Comparison of ENCODE assay signal across 1 cellular context in the genomic region with DNA sequence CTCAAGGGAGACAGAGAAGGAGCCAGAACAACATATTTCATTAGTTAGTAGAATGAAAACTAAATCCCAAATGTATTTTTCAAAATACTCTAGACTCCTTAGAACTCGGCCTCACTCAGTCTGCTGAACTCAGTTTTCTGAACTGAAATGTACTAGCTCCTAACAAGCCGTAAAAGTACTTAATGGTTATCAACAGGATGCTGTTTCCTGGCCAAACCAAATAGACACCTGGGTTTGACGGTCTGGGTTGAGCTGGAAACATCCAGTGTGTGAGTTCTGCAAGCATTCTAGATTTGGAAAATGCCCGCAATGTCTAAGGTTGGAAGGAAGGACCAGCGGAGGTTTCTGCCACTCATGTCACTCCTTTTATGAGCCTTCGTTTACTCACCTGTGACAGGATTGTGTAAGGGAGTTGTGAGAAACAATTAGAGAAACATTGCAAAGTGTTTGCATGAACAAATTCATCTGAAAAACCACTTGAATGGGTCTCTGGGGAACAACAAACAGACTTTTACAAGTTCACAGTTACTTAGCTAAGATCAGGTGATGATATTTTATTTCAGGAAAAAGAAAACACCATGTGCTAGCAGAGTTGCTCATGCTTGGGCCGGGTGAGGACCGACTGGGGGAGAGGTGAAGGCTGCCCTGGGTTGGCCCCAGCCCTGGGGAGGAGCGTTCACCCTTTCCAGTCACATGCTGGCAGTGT.
TF ChIP-seq lines count a peak whose summit lies in the region.

No MANE protein-coding gene starts in this region.

TF ChIP-seq in HEK293, 187 proteins besides CTCF, POLR2A, EP300 and RAD21 (continued from another document):
- TF ChIP-seq SCRT2 (tag by site-specific recombination; IDR thresholded peaks at IDR 0.05): peak; percentile 69
- TF ChIP-seq SP3 (tag by site-specific recombination; IDR thresholded peaks at IDR 0.05): 0 out of 2 replicates have a peak, but pooled peaks have one; percentile 17
- TF ChIP-seq FEZF1 (tag by site-specific recombination; IDR thresholded peaks at IDR 0.05): peak; percentile 89
- TF ChIP-seq ZBTB20 (tag by site-specific recombination; IDR thresholded peaks at IDR 0.05): 0 out of 2 replicates have a peak, but pooled peaks have one; percentile 29
- TF ChIP-seq ZFHX2 (tag by site-specific recombination; conservative IDR thresholded peaks at IDR 0.05): no peak
- no peak for TF ChIP-seq ZNF280C (tag by site-specific recombination; IDR thresholded peaks at IDR 0.05)
- TF ChIP-seq, protein P1, sequence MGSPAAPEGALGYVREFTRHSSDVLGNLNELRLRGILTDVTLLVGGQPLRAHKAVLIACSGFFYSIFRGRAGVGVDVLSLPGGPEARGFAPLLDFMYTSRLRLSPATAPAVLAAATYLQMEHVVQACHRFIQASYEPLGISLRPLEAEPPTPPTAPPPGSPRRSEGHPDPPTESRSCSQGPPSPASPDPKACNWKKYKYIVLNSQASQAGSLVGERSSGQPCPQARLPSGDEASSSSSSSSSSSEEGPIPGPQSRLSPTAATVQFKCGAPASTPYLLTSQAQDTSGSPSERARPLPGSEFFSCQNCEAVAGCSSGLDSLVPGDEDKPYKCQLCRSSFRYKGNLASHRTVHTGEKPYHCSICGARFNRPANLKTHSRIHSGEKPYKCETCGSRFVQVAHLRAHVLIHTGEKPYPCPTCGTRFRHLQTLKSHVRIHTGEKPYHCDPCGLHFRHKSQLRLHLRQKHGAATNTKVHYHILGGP (tag by site-specific recombination; IDR thresholded peaks at IDR 0.05): peak; percentile 47; the same call in 1 of the 2 replicates
- TF ChIP-seq ZNF654 (tag by site-specific recombination; IDR thresholded peaks at IDR 0.05; ENCODE audit: low read depth): no peak
- TF ChIP-seq ZNF555 (tag by site-specific recombination; conservative IDR thresholded peaks at IDR 0.05): no peak
- TF ChIP-seq ZBTB44 (tag by site-specific recombination; IDR thresholded peaks at IDR 0.05): peak; percentile 68; the same call in 1 of the 2 replicates
- 0 out of 2 replicates have a peak, but pooled peaks have one; percentile 18 for TF ChIP-seq OVOL3 (tag by site-specific recombination; IDR thresholded peaks at IDR 0.05)
- TF ChIP-seq, protein P2, sequence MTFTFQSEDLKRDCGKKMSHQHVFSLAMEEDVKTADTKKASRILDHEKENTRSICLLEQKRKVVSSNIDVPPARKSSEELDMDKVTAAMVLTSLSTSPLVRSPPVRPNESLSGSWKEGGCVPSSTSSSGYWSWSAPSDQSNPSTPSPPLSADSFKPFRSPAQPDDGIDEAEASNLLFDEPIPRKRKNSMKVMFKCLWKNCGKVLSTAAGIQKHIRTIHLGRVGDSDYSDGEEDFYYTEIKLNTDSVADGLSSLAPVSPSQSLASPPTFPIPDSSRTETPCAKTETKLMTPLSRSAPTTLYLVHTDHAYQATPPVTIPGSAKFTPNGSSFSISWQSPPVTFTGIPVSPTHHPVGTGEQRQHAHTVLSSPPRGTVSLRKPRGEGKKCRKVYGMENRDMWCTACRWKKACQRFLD (tag by site-specific recombination; IDR thresholded peaks at IDR 0.05): no peak
- peak; percentile 38; the same call in 1 of the 2 replicates for TF ChIP-seq KLF8 (tag by site-specific recombination; IDR thresholded peaks at IDR 0.05)
- TF ChIP-seq EGR2 (tag by site-specific recombination; IDR thresholded peaks at IDR 0.05; ENCODE audit: low read depth): no peak
- TF ChIP-seq, protein P3, sequence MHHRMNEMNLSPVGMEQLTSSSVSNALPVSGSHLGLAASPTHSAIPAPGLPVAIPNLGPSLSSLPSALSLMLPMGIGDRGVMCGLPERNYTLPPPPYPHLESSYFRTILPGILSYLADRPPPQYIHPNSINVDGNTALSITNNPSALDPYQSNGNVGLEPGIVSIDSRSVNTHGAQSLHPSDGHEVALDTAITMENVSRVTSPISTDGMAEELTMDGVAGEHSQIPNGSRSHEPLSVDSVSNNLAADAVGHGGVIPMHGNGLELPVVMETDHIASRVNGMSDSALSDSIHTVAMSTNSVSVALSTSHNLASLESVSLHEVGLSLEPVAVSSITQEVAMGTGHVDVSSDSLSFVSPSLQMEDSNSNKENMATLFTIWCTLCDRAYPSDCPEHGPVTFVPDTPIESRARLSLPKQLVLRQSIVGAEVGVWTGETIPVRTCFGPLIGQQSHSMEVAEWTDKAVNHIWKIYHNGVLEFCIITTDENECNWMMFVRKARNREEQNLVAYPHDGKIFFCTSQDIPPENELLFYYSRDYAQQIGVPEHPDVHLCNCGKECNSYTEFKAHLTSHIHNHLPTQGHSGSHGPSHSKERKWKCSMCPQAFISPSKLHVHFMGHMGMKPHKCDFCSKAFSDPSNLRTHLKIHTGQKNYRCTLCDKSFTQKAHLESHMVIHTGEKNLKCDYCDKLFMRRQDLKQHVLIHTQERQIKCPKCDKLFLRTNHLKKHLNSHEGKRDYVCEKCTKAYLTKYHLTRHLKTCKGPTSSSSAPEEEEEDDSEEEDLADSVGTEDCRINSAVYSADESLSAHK (tag by site-specific recombination; IDR thresholded peaks at IDR 0.05): peak; percentile 80
- peak; percentile 63 for TF ChIP-seq ZBTB17 (tag by site-specific recombination; IDR thresholded peaks at IDR 0.05)
- TF ChIP-seq KLF17 (tag by site-specific recombination; IDR thresholded peaks at IDR 0.05): no peak
- TF ChIP-seq, protein P4, sequence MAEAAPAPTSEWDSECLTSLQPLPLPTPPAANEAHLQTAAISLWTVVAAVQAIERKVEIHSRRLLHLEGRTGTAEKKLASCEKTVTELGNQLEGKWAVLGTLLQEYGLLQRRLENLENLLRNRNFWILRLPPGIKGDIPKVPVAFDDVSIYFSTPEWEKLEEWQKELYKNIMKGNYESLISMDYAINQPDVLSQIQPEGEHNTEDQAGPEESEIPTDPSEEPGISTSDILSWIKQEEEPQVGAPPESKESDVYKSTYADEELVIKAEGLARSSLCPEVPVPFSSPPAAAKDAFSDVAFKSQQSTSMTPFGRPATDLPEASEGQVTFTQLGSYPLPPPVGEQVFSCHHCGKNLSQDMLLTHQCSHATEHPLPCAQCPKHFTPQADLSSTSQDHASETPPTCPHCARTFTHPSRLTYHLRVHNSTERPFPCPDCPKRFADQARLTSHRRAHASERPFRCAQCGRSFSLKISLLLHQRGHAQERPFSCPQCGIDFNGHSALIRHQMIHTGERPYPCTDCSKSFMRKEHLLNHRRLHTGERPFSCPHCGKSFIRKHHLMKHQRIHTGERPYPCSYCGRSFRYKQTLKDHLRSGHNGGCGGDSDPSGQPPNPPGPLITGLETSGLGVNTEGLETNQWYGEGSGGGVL (tag by site-specific recombination; IDR thresholded peaks at IDR 0.05): 0 out of 2 replicates have a peak, but pooled peaks have one; percentile 42
- TF ChIP-seq IKZF3 (tag by site-specific recombination; IDR thresholded peaks at IDR 0.05): peak; percentile 61; the same call in 1 of the 2 replicates
- TF ChIP-seq ZNF10 (tag by site-specific recombination; IDR thresholded peaks at IDR 0.05): 0 out of 2 replicates have a peak, but pooled peaks have one; percentile 11
- TF ChIP-seq TRIM28 (IDR thresholded peaks at IDR 0.05; ENCODE audit: borderline replicate concordance, low read length): no peak
- TF ChIP-seq ZNF747 (tag by site-specific recombination; IDR thresholded peaks at IDR 0.05): no peak
TF ChIP-seq in HEK293: peak in this region for 22.
